In genomic region chr5:14153932-14154646, GRCh38 we compare ENCODE assay signal across 8 cellular contexts. TPM values are rescaled to one million over a fixed set of nuclear protein-coding genes. Genes with fewer than 3 reads are reported as not detected.
DNase-seq lines count a peak whose midpoint lies in the region; ATAC-seq and TF ChIP-seq lines count a peak whose summit lies in the region.

No MANE protein-coding gene starts in this region.

- no peaks in the 10 kb centered on the region for H3K9me3 Mint-ChIP-seq in CD14-positive monocyte

- H3K27ac ChIP-seq in gastrocnemius medialis, result peak overlapping the region; percentile 73 to 79 (median 76)

- no peak for DNase-seq in CD14-positive monocyte (ENCODE audit: low spot score)
- no peak for DNase-seq in HFF-Myc (ENCODE audit: extremely low read depth, low read depth)
- peak; percentile 74 for DNase-seq in SK-N-DZ (ENCODE audit: low spot score)
- DNase-seq in left cardiac atrium, result peak; percentile 80
- peak; percentile 60 to 78 for DNase-seq in gastrocnemius medialis
- DNase-seq in NCI-H187 (lab: John Stamatoyannopoulos, UW), result no peak
- DNase-seq in NCI-H2081 (lab: John Stamatoyannopoulos, UW), result no peak
- no peak for DNase-seq in RKO (ENCODE audit: low spot score)

- in situ Hi-C loops in gastrocnemius medialis (cut with MboI; ENCODE audit: low sequenced_read_pairs in 4 of 4), result no loop called here

- peaks cover 57 to 68% of the 10 kb centered on the region in 2 donors for H3K4me1 ChIP-seq in gastrocnemius medialis

- peak overlapping the region; percentile 56 to 73 for H3K4me3 Mint-ChIP-seq in CD14-positive monocyte

- TF ChIP-seq CTCF in CD14-positive monocyte (IDR thresholded peaks at IDR 0.05) (no peak), HFF-Myc (IDR thresholded peaks at IDR 0.05; ENCODE audit: low read depth, low read length, missing control alignments) (no peak), gastrocnemius medialis (IDR thresholded peaks at IDR 0.05 in 4 of 5, conservative IDR thresholded peaks at IDR 0.05 in 1 of 5) (no peak)

- peak overlapping the region; percentile 26 to 84 (median 69) for H3K27ac Mint-ChIP-seq in CD14-positive monocyte

- peaks cover 19% of the 10 kb centered on the region for H3K4me1 Mint-ChIP-seq in CD14-positive monocyte

- intact Hi-C loops in CD14-positive monocyte (cut with micrococcal nuclease) (loop anchor here in 1 of 2 donors (2.0 to 10.0 kb wide), 2 partner anchors 15 to 101 kb away; no protein-coding TSS in a partner anchor), left cardiac atrium (cut with DNase I) (no loop called here), gastrocnemius medialis (cut with DNase I; ENCODE audit: low total_unique reads) (loop anchor here (1.0 kb wide), 1 partner anchor 10 kb away; no protein-coding TSS in a partner anchor)

- no peaks in the 10 kb centered on the region for H3K9me3 ChIP-seq in gastrocnemius medialis

- TF ChIP-seq POLR2A in gastrocnemius medialis (IDR thresholded peaks at IDR 0.05), result peak; percentile 21 to 49

- no peaks in the 10 kb centered on the region for H3K36me3 ChIP-seq in gastrocnemius medialis

- no peaks in the 10 kb centered on the region for H3K27me3 Mint-ChIP-seq in CD14-positive monocyte (ENCODE audit: low read depth in 3 of 3)

- H3K4me3 ChIP-seq in HFF-Myc (replicated peaks; ENCODE audit: low read depth, low read length), result peak overlapping the region; percentile 10; the same call in 1 of the 2 replicates
- peak overlapping the region; percentile 26 to 38 (median 30) for H3K4me3 ChIP-seq in gastrocnemius medialis

- peaks cover 3 to 6% of the 10 kb centered on the region in 2 donors for H3K36me3 Mint-ChIP-seq in CD14-positive monocyte

- ATAC-seq in left cardiac atrium, result peak; percentile 86 to 91
- peak; percentile 86 to 89 for ATAC-seq in gastrocnemius medialis

- no peaks in the 10 kb centered on the region for H3K27me3 ChIP-seq in gastrocnemius medialis

RNA-seq across cellular contexts. Expression of gene TRIO, which starts 10.9 kb away (rescaled TPM):
- 1 to 10 TPM; 1.7 to 2.1 TPM for polyA plus RNA-seq in CD14-positive monocyte
- 28.7 and 32.3 TPM in 2 replicates for polyA plus RNA-seq in SK-N-DZ (2014; cell fraction: cytosol; rRNA removed)
- 56.3 and 115 TPM in 2 replicates for polyA plus RNA-seq in SK-N-DZ (2014; cell fraction: nucleus; rRNA removed)
- total RNA-seq in left cardiac atrium (10 to 100 TPM; 50.4 to 60.8 TPM), gastrocnemius medialis (10 to 100 TPM; 31.5 to 57.5 (median 50.4) TPM)

Comparison
In these comparisons a context has a peak if more than half of its experiments do, and no peak if none do; other contexts are left out.
1. DNase-seq: peak in SK-N-DZ (single experiment), left cardiac atrium (single experiment) and gastrocnemius medialis (2 of 2); none in CD14-positive monocyte (single experiment), HFF-Myc (single experiment), NCI-H187 (0 of 2), NCI-H2081 (0 of 2) and RKO (single experiment).